Comparison of ENCODE assay signal across 1 cellular context in the genomic region with DNA sequence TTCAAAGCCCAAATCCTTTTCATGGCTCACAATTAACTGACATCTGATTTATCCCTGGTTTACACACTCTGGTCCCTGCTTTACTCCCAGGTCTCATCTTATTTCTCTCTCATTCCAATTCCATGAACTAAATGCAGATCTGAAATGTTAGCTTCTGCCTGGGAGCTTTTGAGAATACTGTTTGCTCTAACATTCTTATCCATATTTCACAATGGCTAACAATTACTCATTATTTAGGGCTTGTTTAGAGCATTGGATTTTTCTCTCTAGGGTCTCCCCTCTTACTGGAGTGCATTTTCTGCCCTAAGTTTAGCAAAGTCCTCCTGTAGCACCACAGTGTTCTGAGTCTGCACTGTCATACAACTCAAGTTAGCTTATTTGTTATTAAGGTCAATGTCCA.
TF ChIP-seq lines count a peak whose summit lies in the region.

No MANE protein-coding gene starts in this region.

TF ChIP-seq in H1, 55 proteins besides CTCF, POLR2A, EP300 and RAD21 (continued from another document):
- TF ChIP-seq, protein P1, sequence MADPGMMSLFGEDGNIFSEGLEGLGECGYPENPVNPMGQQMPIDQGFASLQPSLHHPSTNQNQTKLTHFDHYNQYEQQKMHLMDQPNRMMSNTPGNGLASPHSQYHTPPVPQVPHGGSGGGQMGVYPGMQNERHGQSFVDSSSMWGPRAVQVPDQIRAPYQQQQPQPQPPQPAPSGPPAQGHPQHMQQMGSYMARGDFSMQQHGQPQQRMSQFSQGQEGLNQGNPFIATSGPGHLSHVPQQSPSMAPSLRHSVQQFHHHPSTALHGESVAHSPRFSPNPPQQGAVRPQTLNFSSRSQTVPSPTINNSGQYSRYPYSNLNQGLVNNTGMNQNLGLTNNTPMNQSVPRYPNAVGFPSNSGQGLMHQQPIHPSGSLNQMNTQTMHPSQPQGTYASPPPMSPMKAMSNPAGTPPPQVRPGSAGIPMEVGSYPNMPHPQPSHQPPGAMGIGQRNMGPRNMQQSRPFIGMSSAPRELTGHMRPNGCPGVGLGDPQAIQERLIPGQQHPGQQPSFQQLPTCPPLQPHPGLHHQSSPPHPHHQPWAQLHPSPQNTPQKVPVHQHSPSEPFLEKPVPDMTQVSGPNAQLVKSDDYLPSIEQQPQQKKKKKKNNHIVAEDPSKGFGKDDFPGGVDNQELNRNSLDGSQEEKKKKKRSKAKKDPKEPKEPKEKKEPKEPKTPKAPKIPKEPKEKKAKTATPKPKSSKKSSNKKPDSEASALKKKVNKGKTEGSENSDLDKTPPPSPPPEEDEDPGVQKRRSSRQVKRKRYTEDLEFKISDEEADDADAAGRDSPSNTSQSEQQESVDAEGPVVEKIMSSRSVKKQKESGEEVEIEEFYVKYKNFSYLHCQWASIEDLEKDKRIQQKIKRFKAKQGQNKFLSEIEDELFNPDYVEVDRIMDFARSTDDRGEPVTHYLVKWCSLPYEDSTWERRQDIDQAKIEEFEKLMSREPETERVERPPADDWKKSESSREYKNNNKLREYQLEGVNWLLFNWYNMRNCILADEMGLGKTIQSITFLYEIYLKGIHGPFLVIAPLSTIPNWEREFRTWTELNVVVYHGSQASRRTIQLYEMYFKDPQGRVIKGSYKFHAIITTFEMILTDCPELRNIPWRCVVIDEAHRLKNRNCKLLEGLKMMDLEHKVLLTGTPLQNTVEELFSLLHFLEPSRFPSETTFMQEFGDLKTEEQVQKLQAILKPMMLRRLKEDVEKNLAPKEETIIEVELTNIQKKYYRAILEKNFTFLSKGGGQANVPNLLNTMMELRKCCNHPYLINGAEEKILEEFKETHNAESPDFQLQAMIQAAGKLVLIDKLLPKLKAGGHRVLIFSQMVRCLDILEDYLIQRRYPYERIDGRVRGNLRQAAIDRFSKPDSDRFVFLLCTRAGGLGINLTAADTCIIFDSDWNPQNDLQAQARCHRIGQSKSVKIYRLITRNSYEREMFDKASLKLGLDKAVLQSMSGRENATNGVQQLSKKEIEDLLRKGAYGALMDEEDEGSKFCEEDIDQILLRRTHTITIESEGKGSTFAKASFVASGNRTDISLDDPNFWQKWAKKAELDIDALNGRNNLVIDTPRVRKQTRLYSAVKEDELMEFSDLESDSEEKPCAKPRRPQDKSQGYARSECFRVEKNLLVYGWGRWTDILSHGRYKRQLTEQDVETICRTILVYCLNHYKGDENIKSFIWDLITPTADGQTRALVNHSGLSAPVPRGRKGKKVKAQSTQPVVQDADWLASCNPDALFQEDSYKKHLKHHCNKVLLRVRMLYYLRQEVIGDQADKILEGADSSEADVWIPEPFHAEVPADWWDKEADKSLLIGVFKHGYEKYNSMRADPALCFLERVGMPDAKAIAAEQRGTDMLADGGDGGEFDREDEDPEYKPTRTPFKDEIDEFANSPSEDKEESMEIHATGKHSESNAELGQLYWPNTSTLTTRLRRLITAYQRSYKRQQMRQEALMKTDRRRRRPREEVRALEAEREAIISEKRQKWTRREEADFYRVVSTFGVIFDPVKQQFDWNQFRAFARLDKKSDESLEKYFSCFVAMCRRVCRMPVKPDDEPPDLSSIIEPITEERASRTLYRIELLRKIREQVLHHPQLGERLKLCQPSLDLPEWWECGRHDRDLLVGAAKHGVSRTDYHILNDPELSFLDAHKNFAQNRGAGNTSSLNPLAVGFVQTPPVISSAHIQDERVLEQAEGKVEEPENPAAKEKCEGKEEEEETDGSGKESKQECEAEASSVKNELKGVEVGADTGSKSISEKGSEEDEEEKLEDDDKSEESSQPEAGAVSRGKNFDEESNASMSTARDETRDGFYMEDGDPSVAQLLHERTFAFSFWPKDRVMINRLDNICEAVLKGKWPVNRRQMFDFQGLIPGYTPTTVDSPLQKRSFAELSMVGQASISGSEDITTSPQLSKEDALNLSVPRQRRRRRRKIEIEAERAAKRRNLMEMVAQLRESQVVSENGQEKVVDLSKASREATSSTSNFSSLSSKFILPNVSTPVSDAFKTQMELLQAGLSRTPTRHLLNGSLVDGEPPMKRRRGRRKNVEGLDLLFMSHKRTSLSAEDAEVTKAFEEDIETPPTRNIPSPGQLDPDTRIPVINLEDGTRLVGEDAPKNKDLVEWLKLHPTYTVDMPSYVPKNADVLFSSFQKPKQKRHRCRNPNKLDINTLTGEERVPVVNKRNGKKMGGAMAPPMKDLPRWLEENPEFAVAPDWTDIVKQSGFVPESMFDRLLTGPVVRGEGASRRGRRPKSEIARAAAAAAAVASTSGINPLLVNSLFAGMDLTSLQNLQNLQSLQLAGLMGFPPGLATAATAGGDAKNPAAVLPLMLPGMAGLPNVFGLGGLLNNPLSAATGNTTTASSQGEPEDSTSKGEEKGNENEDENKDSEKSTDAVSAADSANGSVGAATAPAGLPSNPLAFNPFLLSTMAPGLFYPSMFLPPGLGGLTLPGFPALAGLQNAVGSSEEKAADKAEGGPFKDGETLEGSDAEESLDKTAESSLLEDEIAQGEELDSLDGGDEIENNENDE (IDR thresholded peaks at IDR 0.05; ENCODE audit: insufficient replicate concordance, low read length), result no peak
- TF ChIP-seq YY1 (IDR thresholded peaks at IDR 0.05; ENCODE audit: low read depth, low read length) (no peak), RFX5 (IDR thresholded peaks at IDR 0.05; ENCODE audit: borderline replicate concordance, low read depth, low read length) (no peak), JUND (IDR thresholded peaks at IDR 0.05; ENCODE audit: low read length) (no peak), SIX5 (IDR thresholded peaks at IDR 0.05; ENCODE audit: low read depth, low read length) (no peak), BACH1 (IDR thresholded peaks at IDR 0.05; ENCODE audit: low read length) (no peak), NANOG (IDR thresholded peaks at IDR 0.05; ENCODE audit: insufficient read depth, low read depth, low read length, poor library complexity, severe bottlenecking) (no peak), SRF (IDR thresholded peaks at IDR 0.05; ENCODE audit: low read depth, low read length) (no peak), BRCA1 (IDR thresholded peaks at IDR 0.05; ENCODE audit: low read depth, low read length) (no peak)
